In genomic region chr5:62093981-62094380, GRCh38 we compare ENCODE assay signal across 9 cellular contexts.
DNase-seq lines count a peak whose midpoint lies in the region; ATAC-seq lines count a peak whose summit lies in the region.
"Had no signal": no experiment of that assay in that cellular context is flagged by ENCODE, and none has a peak within 500 bp of the region (broad histone marks: within the 10 kb centered on the region; RNA-seq: fewer than 3 reads in every experiment).

No MANE protein-coding gene starts in this region.

- intact Hi-C loops in activated CD4-positive, alpha-beta T cell treated with anti-CD3 and anti-CD28 coated beads, Interleukin-2, amount 10 ng/mL, durations not matched to agents 24 days and 14 days (cut with micrococcal nuclease): no loop called here

- no peaks in the 10 kb centered on the region for H3K36me3 Mint-ChIP-seq in activated CD4-positive, alpha-beta T cell treated with anti-CD3 and anti-CD28 coated beads, Interleukin-2, amount 10 ng/mL, durations not matched to agents 24 days and 14 days (ENCODE audit: low read depth)

- peaks cover 2% of the 10 kb centered on the region for H3K27me3 Mint-ChIP-seq in activated CD4-positive, alpha-beta T cell treated with anti-CD3 and anti-CD28 coated beads, Interleukin-2, amount 10 ng/mL, durations not matched to agents 24 days and 14 days

- no peaks in the 10 kb centered on the region for H3K9me3 Mint-ChIP-seq in activated CD4-positive, alpha-beta T cell treated with anti-CD3 and anti-CD28 coated beads, Interleukin-2, amount 10 ng/mL, durations not matched to agents 24 days and 14 days
- H3K9me3 Mint-ChIP-seq: T-helper 1 cell treated with Interleukin-12 subunit alpha and Interleukin-12 subunit beta and Interleukin-4 antibody, amounts not matched to agents 30 μg/mL and 1 μg/mL, for 36 hours had no signal

- no peak for DNase-seq in activated CD4-positive, alpha-beta T cell treated with anti-CD3 and anti-CD28 coated beads, Interleukin-2, amount 10 ng/mL, durations not matched to agents 24 days and 14 days
- no peak for DNase-seq in activated CD4-positive, alpha-beta T cell treated with anti-CD3 and anti-CD28 coated beads for 1 hour
- peak; percentile 73 to 80 for DNase-seq in NCI-H526 (lab: John Stamatoyannopoulos, UW)
- peak; percentile 67 for DNase-seq in ecto neural progenitor cell (ENCODE audit: low spot score)
- peak; percentile 13 for DNase-seq in non-pigmented ciliary epithelial cell (ENCODE audit: low read depth)
- DNase-seq in stimulated activated CD4-positive, alpha-beta T cell treated with anti-CD3 and anti-CD28 coated beads, Interleukin-15, amount 100 ng/mL, for 24 hours: no peak
- no peak for DNase-seq in amniotic stem cell (lab: John Stamatoyannopoulos, UW)

- no peak for ATAC-seq in GM18867 (IDR thresholded peaks at IDR 0.05; ENCODE audit: unreplicated experiment)

- peaks cover 2% of the 10 kb centered on the region for H3K4me1 Mint-ChIP-seq in activated CD4-positive, alpha-beta T cell treated with anti-CD3 and anti-CD28 coated beads, Interleukin-2, amount 10 ng/mL, durations not matched to agents 24 days and 14 days

- H3K27ac Mint-ChIP-seq in activated CD4-positive, alpha-beta T cell treated with anti-CD3 and anti-CD28 coated beads, Interleukin-2, amount 10 ng/mL, durations not matched to agents 24 days and 14 days: no peak overlapping the region
- H3K27ac Mint-ChIP-seq: T-helper 1 cell treated with Interleukin-12 subunit alpha and Interleukin-12 subunit beta and Interleukin-4 antibody, amounts not matched to agents 30 μg/mL and 1 μg/mL, for 36 hours had no signal

- peak overlapping the region; percentile 17 for H3K4me3 Mint-ChIP-seq in activated CD4-positive, alpha-beta T cell treated with anti-CD3 and anti-CD28 coated beads, Interleukin-2, amount 10 ng/mL, durations not matched to agents 24 days and 14 days
- H3K4me3 Mint-ChIP-seq: T-helper 1 cell treated with Interleukin-12 subunit alpha and Interleukin-12 subunit beta and Interleukin-4 antibody, amounts not matched to agents 30 μg/mL and 1 μg/mL, for 36 hours had no signal

Comparison
In these comparisons a context has a peak if more than half of its experiments do, and no peak if none do; other contexts are left out.
1. DNase-seq: peak in NCI-H526 (2 of 2), ecto neural progenitor cell (single experiment) and non-pigmented ciliary epithelial cell (single experiment); none in activated CD4-positive, alpha-beta T cell treated with anti-CD3 and anti-CD28 coated beads, Interleukin-2, amount 10 ng/mL, durations not matched to agents 24 days and 14 days (single experiment), activated CD4-positive, alpha-beta T cell treated with anti-CD3 and anti-CD28 coated beads for 1 hour (single experiment), stimulated activated CD4-positive, alpha-beta T cell treated with anti-CD3 and anti-CD28 coated beads, Interleukin-15, amount 100 ng/mL, for 24 hours (single experiment) and amniotic stem cell (single experiment).